Comparison of ENCODE assay signal across 22 cellular contexts in the genomic region with DNA sequence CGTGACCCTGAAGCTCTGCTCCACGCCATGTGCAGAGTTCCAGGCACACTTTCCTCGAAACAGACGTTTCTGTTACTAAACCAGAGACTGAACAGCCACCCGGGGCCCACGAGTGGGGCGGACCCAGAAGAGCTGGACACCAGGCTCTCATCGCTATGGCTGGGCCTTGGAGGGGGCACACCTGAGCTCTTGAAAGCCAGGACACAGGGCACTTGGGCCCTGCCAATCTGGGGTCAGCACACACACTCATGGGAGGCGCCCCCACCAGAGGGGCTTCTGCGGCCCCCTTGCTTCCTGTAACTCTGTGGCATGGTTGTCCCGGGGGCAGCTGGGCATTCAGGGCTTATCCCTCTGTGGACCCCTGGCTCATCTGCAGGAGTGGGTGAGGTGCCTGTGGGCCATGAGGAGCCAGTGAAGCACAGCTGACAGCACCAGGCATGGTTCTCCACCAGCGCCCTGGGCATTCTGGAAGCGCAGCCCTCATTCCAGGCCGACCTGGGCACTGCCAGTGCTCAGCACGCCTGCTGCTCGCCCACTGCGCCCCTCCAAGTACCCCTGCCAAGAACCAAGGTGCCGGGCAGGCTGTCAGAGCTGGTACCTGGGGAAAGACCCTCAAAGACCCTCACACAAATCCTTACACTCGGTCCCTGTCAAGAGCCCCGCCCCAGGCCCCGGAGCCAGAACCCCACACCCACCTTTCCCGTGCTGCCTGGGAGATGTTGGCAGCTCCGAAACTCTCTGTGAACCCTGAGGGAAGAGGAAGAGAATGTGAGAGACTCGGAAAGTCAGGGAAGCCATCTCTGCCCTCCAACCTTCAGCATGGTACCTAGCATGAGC.
DNase-seq lines count a peak whose midpoint lies in the region; ATAC-seq and TF ChIP-seq lines count a peak whose summit lies in the region.
"Had no signal": no experiment of that assay in that cellular context is flagged by ENCODE, and none has a peak within 500 bp of the region (broad histone marks: within the 10 kb centered on the region; RNA-seq: fewer than 3 reads in every experiment).

No MANE protein-coding gene starts in this region.

- CTCF ChIA-PET in activated CD4-positive, alpha-beta memory T cell treated with anti-CD3 and anti-CD28 coated beads, Interleukin-2, amount 10 ng/mL, durations not matched to agents 7 days and 5 days (lab: Charles Lee) = interaction anchor here (0.8 to 1.6 kb wide), 4 partner anchors 10 to 284 kb away, joined by 3 to 4 read pairs (median 3); no protein-coding TSS in a partner anchor

- intact Hi-C loops in gastrocnemius medialis (cut with DNase I; ENCODE audit: low total_unique reads) (no loop called here), esophagus squamous epithelium (cut with DNase I) (no loop called here)

- H3K4me3 ChIP-seq in gastrocnemius medialis (no peak overlapping the region), esophagus squamous epithelium (no peak overlapping the region)
- H3K4me3 ChIP-seq: coronary artery, GM23338, lung, MG63, ovary, right lobe of liver had no signal

- H3K4me1 ChIP-seq in gastrocnemius medialis = peaks cover 28 to 34% of the 10 kb centered on the region in 2 donors
- H3K4me1 ChIP-seq in esophagus squamous epithelium = peaks cover 0 to 60% (median 24%) of the 10 kb centered on the region in 3 donors
- H3K4me1 ChIP-seq: right lobe of liver had no signal

- no peaks in the 10 kb centered on the region for H3K9me3 Mint-ChIP-seq in activated T-cell treated with anti-CD3 and anti-CD28 coated beads, Interleukin-2, amount 50 U/mL, for 24 hours
- H3K9me3 Mint-ChIP-seq in activated CD4-positive, alpha-beta memory T cell treated with anti-CD3 and anti-CD28 coated beads, Interleukin-2, amount 10 ng/mL, durations not matched to agents 7 days and 5 days = no peaks in the 10 kb centered on the region
- H3K9me3 Mint-ChIP-seq in immature natural killer cell = peaks cover 0 to 2% (median 0%) of the 10 kb centered on the region in 6 donors
- H3K9me3 Mint-ChIP-seq: brain, GM23338 had no signal

- no peak for DNase-seq in activated T-cell treated with anti-CD3 and anti-CD28 coated beads, Interleukin-2, amount 50 U/mL, for 24 hours
- no peak for DNase-seq in activated T-cell treated with anti-CD3 and anti-CD28 coated beads, Interleukin-2, amount 50 U/mL, for 1 hour
- no peak for DNase-seq in activated CD4-positive, alpha-beta memory T cell treated with anti-CD3 and anti-CD28 coated beads, Interleukin-2, amount 10 ng/mL, durations not matched to agents 7 days and 5 days
- DNase-seq in immature natural killer cell (no peak), gastrocnemius medialis (no peak), esophagus squamous epithelium (lab: John Stamatoyannopoulos, UW) (no peak)
- DNase-seq: DMS53, GF-D8, MG63, NCI-H1436 treated with DMSO at 0.1 percent for 48 hours, NCI-H2171, NCI-H524 treated with DMSO at 0.1 percent for 48 hours, ovary, right lobe of liver had no signal

- peaks cover 0 to 63% of the 10 kb centered on the region in 2 donors for H3K36me3 ChIP-seq in gastrocnemius medialis
- H3K36me3 ChIP-seq in esophagus squamous epithelium = peaks cover 46 to 97% (median 57%) of the 10 kb centered on the region in 3 donors
- H3K36me3 ChIP-seq: ovary had no signal

- in situ Hi-C loops in gastrocnemius medialis (cut with MboI; ENCODE audit: low sequenced_read_pairs in 4 of 4) = no loop called here

- H3K27ac ChIP-seq in gastrocnemius medialis = peak overlapping the region; percentile 33 to 82 (median 68)
- H3K27ac ChIP-seq in esophagus squamous epithelium = peak overlapping the region in 1 of 4 donors; percentile 9
- H3K27ac ChIP-seq: coronary artery, ovary, right lobe of liver had no signal

- peaks cover 41% of the 10 kb centered on the region for H3K4me1 Mint-ChIP-seq in activated T-cell treated with anti-CD3 and anti-CD28 coated beads, Interleukin-2, amount 50 U/mL, for 24 hours (ENCODE audit: low read depth)
- H3K4me1 Mint-ChIP-seq in activated CD4-positive, alpha-beta memory T cell treated with anti-CD3 and anti-CD28 coated beads, Interleukin-2, amount 10 ng/mL, durations not matched to agents 7 days and 5 days = peaks cover 29% of the 10 kb centered on the region
- H3K4me1 Mint-ChIP-seq in immature natural killer cell = peaks cover 44 to 53% of the 10 kb centered on the region in 2 donors
- H3K4me1 Mint-ChIP-seq: brain, CD14-positive monocyte, GM23338 had no signal

- POLR2A ChIA-PET in activated CD4-positive, alpha-beta memory T cell treated with anti-CD3 and anti-CD28 coated beads, Interleukin-2, amount 10 ng/mL, durations not matched to agents 7 days and 5 days (lab: Charles Lee) = interaction anchor here (1.0 to 1.7 kb wide), 6 partner anchors 12 to 293 kb away, joined by 3 to 5 read pairs (median 3); no protein-coding TSS in a partner anchor

- TF ChIP-seq POLR2A in gastrocnemius medialis (IDR thresholded peaks at IDR 0.05) = no peak
- no peak for TF ChIP-seq POLR2A in esophagus squamous epithelium (IDR thresholded peaks at IDR 0.05)

- ATAC-seq in gastrocnemius medialis (no peak), GM21526 (IDR thresholded peaks at IDR 0.05; ENCODE audit: low FRiP score, unreplicated experiment) (no peak), HG03521 (IDR thresholded peaks at IDR 0.05; ENCODE audit: unreplicated experiment) (no peak)
- ATAC-seq: GM23338 had no signal

- H3K27me3 ChIP-seq in gastrocnemius medialis = no peaks in the 10 kb centered on the region
- H3K27me3 ChIP-seq in esophagus squamous epithelium = no peaks in the 10 kb centered on the region
- H3K27me3 ChIP-seq: heart left ventricle, MG63, ovary, right lobe of liver had no signal

- no peak for TF ChIP-seq CTCF in gastrocnemius medialis (IDR thresholded peaks at IDR 0.05 in 4 of 5, conservative IDR thresholded peaks at IDR 0.05 in 1 of 5)
- no peak for TF ChIP-seq CTCF in esophagus squamous epithelium (IDR thresholded peaks at IDR 0.05)

- no peaks in the 10 kb centered on the region for H3K27me3 Mint-ChIP-seq in activated T-cell treated with anti-CD3 and anti-CD28 coated beads, Interleukin-2, amount 50 U/mL, for 24 hours
- no peaks in the 10 kb centered on the region for H3K27me3 Mint-ChIP-seq in activated CD4-positive, alpha-beta memory T cell treated with anti-CD3 and anti-CD28 coated beads, Interleukin-2, amount 10 ng/mL, durations not matched to agents 7 days and 5 days
- peaks cover 15 to 32% (median 32%) of the 10 kb centered on the region in 3 donors for H3K27me3 Mint-ChIP-seq in immature natural killer cell (ENCODE audit: low read depth in 3 of 3)
- H3K27me3 Mint-ChIP-seq: brain had no signal

- peaks cover 84% of the 10 kb centered on the region for H3K36me3 Mint-ChIP-seq in activated T-cell treated with anti-CD3 and anti-CD28 coated beads, Interleukin-2, amount 50 U/mL, for 24 hours (ENCODE audit: low read depth)
- H3K36me3 Mint-ChIP-seq in activated CD4-positive, alpha-beta memory T cell treated with anti-CD3 and anti-CD28 coated beads, Interleukin-2, amount 10 ng/mL, durations not matched to agents 7 days and 5 days (ENCODE audit: low read depth) = peaks cover 40% of the 10 kb centered on the region
- H3K36me3 Mint-ChIP-seq in immature natural killer cell = peaks cover 35 to 51% (median 47%) of the 10 kb centered on the region in 3 donors

- H3K9me3 ChIP-seq in gastrocnemius medialis (no peaks in the 10 kb centered on the region), esophagus squamous epithelium (no peaks in the 10 kb centered on the region)
- H3K9me3 ChIP-seq: heart left ventricle, MG63, ovary, right lobe of liver had no signal

- peak overlapping the region; percentile 88 for H3K27ac Mint-ChIP-seq in activated T-cell treated with anti-CD3 and anti-CD28 coated beads, Interleukin-2, amount 50 U/mL, for 24 hours
- peak overlapping the region; percentile 82 for H3K27ac Mint-ChIP-seq in activated CD4-positive, alpha-beta memory T cell treated with anti-CD3 and anti-CD28 coated beads, Interleukin-2, amount 10 ng/mL, durations not matched to agents 7 days and 5 days
- H3K27ac Mint-ChIP-seq in immature natural killer cell = peak overlapping the region; percentile 93 to 99 (median 99)
- H3K27ac Mint-ChIP-seq: GM23338 had no signal

- 59 to 77% methylated on average over 5 of the region's 24 CpGs for WGBS in esophagus squamous epithelium, 2 donors

- H3K4me3 Mint-ChIP-seq in activated T-cell treated with anti-CD3 and anti-CD28 coated beads, Interleukin-2, amount 50 U/mL, for 24 hours = peak overlapping the region; percentile 63
- H3K4me3 Mint-ChIP-seq in activated CD4-positive, alpha-beta memory T cell treated with anti-CD3 and anti-CD28 coated beads, Interleukin-2, amount 10 ng/mL, durations not matched to agents 7 days and 5 days = peak overlapping the region; percentile 30
- peak overlapping the region; percentile 73 to 90 (median 86) for H3K4me3 Mint-ChIP-seq in immature natural killer cell
- H3K4me3 Mint-ChIP-seq: brain, CD14-positive monocyte, GM23338 had no signal

Comparison
In these comparisons a context has a peak if more than half of its experiments do, and no peak if none do; other contexts are left out.
1. H3K4me3 Mint-ChIP-seq: peak in every context shown above with its lines; median percentile 86 in immature natural killer cell; 63 in activated T-cell treated with anti-CD3 and anti-CD28 coated beads, Interleukin-2, amount 50 U/mL, for 24 hours; 30 in activated CD4-positive, alpha-beta memory T cell treated with anti-CD3 and anti-CD28 coated beads, Interleukin-2, amount 10 ng/mL, durations not matched to agents 7 days and 5 days.